In genomic region chr3:42128526-42128925, GRCh38 we compare ENCODE assay signal across 22 cellular contexts. TPM values are rescaled to one million over a fixed set of nuclear protein-coding genes. Genes with fewer than 3 reads are reported as not detected.
DNase-seq lines count a peak whose midpoint lies in the region; ATAC-seq, FAIRE-seq and TF ChIP-seq lines count a peak whose summit lies in the region.
"Had no signal": no experiment of that assay in that cellular context is flagged by ENCODE, and none has a peak within 500 bp of the region (broad histone marks: within the 10 kb centered on the region; RNA-seq: fewer than 3 reads in every experiment).

No MANE protein-coding gene starts in this region.

- H3F3A ChIP-seq in PC-3 (ENCODE audit: low read length, unreplicated experiment): peaks cover 7% of the 10 kb centered on the region

- no peak overlapping the region for H3K4me3 ChIP-seq in PC-3 (ENCODE audit: low read length)
- H3K4me3 ChIP-seq in thymus (ENCODE audit: low read length): no peak overlapping the region
- no peak overlapping the region for H3K4me3 ChIP-seq in left lung
- H3K4me3 ChIP-seq: coronary artery, mucosa of descending colon, neural progenitor cell, tibial artery had no signal

- no peak overlapping the region; the same call in 1 of the 2 replicates for H3K4me2 ChIP-seq in PC-3 (ENCODE audit: low read length)
- H3K4me2 ChIP-seq: neural progenitor cell had no signal

- 94% methylated on average over 1 of the region's 1 CpG for WGBS in thymus

- POLR2A ChIA-PET in PC-3 (lab: Charles Lee; ENCODE audit: unreplicated experiment): no interaction called here

- no peak overlapping the region for H2AFZ ChIP-seq in PC-3 (ENCODE audit: low read length)
- H2AFZ ChIP-seq: neural progenitor cell had no signal

- FAIRE-seq in GM12891 (lab: Jason Lieb, UNC): peak; percentile 23

- H3K79me2 ChIP-seq in PC-3 (ENCODE audit: low read length): peaks cover 12% of the 10 kb centered on the region

- no peak for TF ChIP-seq CTCF in PC-3 (conservative IDR thresholded peaks at IDR 0.05; ENCODE audit: low read depth, low read length)
- no peak for TF ChIP-seq CTCF in left lung (IDR thresholded peaks at IDR 0.05)

- H3K9ac ChIP-seq in PC-3 (ENCODE audit: low read length): peak overlapping the region; percentile 84
- H3K9ac ChIP-seq: neural progenitor cell had no signal

- DNase-seq in GM12891 (ENCODE audit: insufficient read length, low spot score) (no peak), PC-3 (no peak), left kidney (ENCODE audit: low read depth, low spot score) (peak; percentile 23), left lung (no peak), left lobe of liver (ENCODE audit: low spot score) (no peak)
- DNase-seq: activated gamma-delta T cell, EL, endodermal cell, glutamatergic neuron, left ventricle myocardium superior, mucosa of descending colon, NCI-H1105, NCI-H2081 treated with DMSO at 0.1 percent for 48 hours, NCI-H446 treated with DMSO at 0.1 percent for 48 hours, RPMI8226, tibial artery had no signal

- TF ChIP-seq POLR2A in GM12891 (IDR thresholded peaks at IDR 0.05; ENCODE audit: low read depth, low read length): no peak

- CTCF ChIA-PET in PC-3 (lab: Charles Lee): no interaction called here

- ATAC-seq in PC-3 (no peak), left lung (no peak), GM21360 (IDR thresholded peaks at IDR 0.05; ENCODE audit: unreplicated experiment) (no peak), left lobe of liver (no peak)
- ATAC-seq: SK-N-SH treated with all-trans-retinoic acid at 6 μM for 48 hours had no signal

- BruUV-seq in PC-3 (replicated peaks; lab: Mats Ljungman, UMichigan): no TSS peak

- H4K20me1 ChIP-seq in PC-3 (ENCODE audit: low read length): no peaks in the 10 kb centered on the region

- H3K27me3 ChIP-seq in PC-3 (ENCODE audit: low read length) (no peaks in the 10 kb centered on the region), thymus (ENCODE audit: control insufficient read depth, insufficient read depth) (no peaks in the 10 kb centered on the region), left lung (no peaks in the 10 kb centered on the region)
- H3K27me3 ChIP-seq: brain microvascular endothelial cell, neural progenitor cell, tibial artery had no signal

- H3K36me3 ChIP-seq in PC-3 (ENCODE audit: low read depth, low read length) (peaks cover 3% of the 10 kb centered on the region; the same call in 1 of the 2 replicates), thymus (ENCODE audit: control insufficient read depth, insufficient read depth) (peaks cover 3% of the 10 kb centered on the region), left lung (peaks cover 0 to 15% of the 10 kb centered on the region in 2 donors)
- H3K36me3 ChIP-seq: brain microvascular endothelial cell, neural progenitor cell had no signal

- no peaks in the 10 kb centered on the region for H3K9me3 ChIP-seq in PC-3 (ENCODE audit: low read length)
- H3K9me3 ChIP-seq in thymus (ENCODE audit: control insufficient read depth): no peaks in the 10 kb centered on the region
- H3K9me3 ChIP-seq in left lung: no peaks in the 10 kb centered on the region
- H3K9me3 ChIP-seq: mucosa of descending colon, tibial artery had no signal

- H3K9me2 ChIP-seq in PC-3 (replicated peaks; ENCODE audit: low read length): no peaks in the 10 kb centered on the region

- H3K27ac ChIP-seq in PC-3 (ENCODE audit: low read length): peak overlapping the region; percentile 96
- H3K27ac ChIP-seq in thymus (ENCODE audit: low read depth): peak overlapping the region; percentile 18
- no peak overlapping the region for H3K27ac ChIP-seq in left lung
- H3K27ac ChIP-seq: brain microvascular endothelial cell, coronary artery, neural progenitor cell, tibial artery had no signal

- H3K4me1 ChIP-seq in PC-3 (ENCODE audit: insufficient read depth, low read length) (peaks cover 38% of the 10 kb centered on the region), thymus (ENCODE audit: control insufficient read depth, insufficient read depth, low read length) (no peaks in the 10 kb centered on the region), left lung (peaks cover 0 to 2% of the 10 kb centered on the region in 2 donors)
- H3K4me1 ChIP-seq: neural progenitor cell had no signal

- intact Hi-C loops in PC-3 (cut with micrococcal nuclease): loop anchor here (2.0 to 5.0 kb wide), 2 partner anchors 34 to 62 kb away; no protein-coding TSS in a partner anchor
- intact Hi-C loops in left lung (cut with DNase I): loop anchor here in 1 of 2 donors (10.0 kb wide), 1 partner anchor 56 kb away; no protein-coding TSS in a partner anchor

TF ChIP-seq in GM12891, 5 proteins besides CTCF, POLR2A, EP300 and RAD21:
- TF ChIP-seq POU2F2 (IDR thresholded peaks at IDR 0.05; ENCODE audit: low read depth, low read length) (no peak), PAX5 (IDR thresholded peaks at IDR 0.05; ENCODE audit: insufficient read depth, low read length, severe bottlenecking) (no peak), POLR2AphosphoS5 (IDR thresholded peaks at IDR 0.05; ENCODE audit: low read depth, low read length) (no peak), SPI1 (IDR thresholded peaks at IDR 0.05; ENCODE audit: low read depth, low read length) (no peak), TAF1 (IDR thresholded peaks at IDR 0.05; ENCODE audit: low read depth, low read length) (no peak)
TF ChIP-seq in GM12891: peak in this region for 0.

RNA-seq across cellular contexts. Expression of gene TRAK1, which starts 37.4 kb away (rescaled TPM):
- 19.6 TPM for polyA plus RNA-seq in GM12891 (2012; ENCODE audit: low read depth, missing spikeins)
- total RNA-seq in PC-3 (2014; rRNA removed): 23.4 and 29.0 TPM in 2 replicates
- 20.1 TPM for polyA plus RNA-seq in thymus
- 10 to 100 TPM; 40.9 to 50.3 TPM for total RNA-seq in left lung
- total RNA-seq in left lobe of liver: 11.2 TPM

Comparison
In these comparisons a context has a peak if more than half of its experiments do, and no peak if none do; other contexts are left out.
1. H3K27ac ChIP-seq: peak in PC-3 (single experiment) and thymus (single experiment); none in left lung (0 of 2).